Comparison of ENCODE assay signal across 14 cellular contexts in genomic region chr6:116512709-116513108, GRCh38. TPM values are rescaled to one million over a fixed set of nuclear protein-coding genes. Genes with fewer than 3 reads are reported as not detected.
DNase-seq lines count a peak whose midpoint lies in the region; FAIRE-seq and TF ChIP-seq lines count a peak whose summit lies in the region.
"Had no signal": no experiment of that assay in that cellular context is flagged by ENCODE, and none has a peak within 500 bp of the region (broad histone marks: within the 10 kb centered on the region; RNA-seq: fewer than 3 reads in every experiment).

No MANE protein-coding gene starts in this region.

- DNase-seq in HFFc6 (no peak), chondrocyte (ENCODE audit: low spot score) (no peak), kidney (no peak), anterior cingulate cortex (lab: John Stamatoyannopoulos, UW) (no peak), NCI-H2107 treated with DMSO at 0.1 percent for 48 hours (lab: John Stamatoyannopoulos, UW; ENCODE audit: unreplicated experiment) (no peak), H54 (ENCODE audit: insufficient read length, low spot score) (no peak), epidermal melanocyte (ENCODE audit: insufficient read length, low spot score) (no peak)
- DNase-seq: amniotic stem cell; CD4-positive, CD25-positive, alpha-beta regulatory T cell; GF-D8; natural killer cell; stimulated activated CD4-positive, alpha-beta T cell treated with anti-CD3 and anti-CD28 coated beads, Interleukin-12 subunit alpha, Interleukin-12 subunit beta, amount 100 ng/mL, for 4 hours had no signal

- no peaks in the 10 kb centered on the region; the same call in 1 of the 2 replicates for H3K27me3 Mint-ChIP-seq in HFFc6 (ENCODE audit: insufficient read depth)
- H3K27me3 Mint-ChIP-seq in chondrocyte (ENCODE audit: low read depth): no peaks in the 10 kb centered on the region
- H3K27me3 Mint-ChIP-seq: CD4-positive, CD25-positive, alpha-beta regulatory T cell had no signal

- peak overlapping the region in 1 of 2 donors; percentile 63 for H3K27ac ChIP-seq in kidney (ENCODE audit: low read depth in 2 of 2, low read length in 2 of 2)
- H3K27ac ChIP-seq in stomach smooth muscle (ENCODE audit: low read length): no peak overlapping the region
- H3K27ac ChIP-seq: RWPE1 had no signal

- TF ChIP-seq CTCF in HFFc6 (IDR thresholded peaks at IDR 0.05) (no peak), chondrocyte (IDR thresholded peaks at IDR 0.05) (no peak), kidney (IDR thresholded peaks at IDR 0.05; ENCODE audit: borderline replicate concordance, extremely low read depth, insufficient read depth) (no peak)

- H3K9me3 Mint-ChIP-seq in HFFc6 (no peaks in the 10 kb centered on the region), chondrocyte (ENCODE audit: low read depth) (peaks cover 15% of the 10 kb centered on the region)
- H3K9me3 Mint-ChIP-seq: natural killer cell had no signal

- peak overlapping the region; percentile 92 for H3K4me3 Mint-ChIP-seq in HFFc6
- H3K4me3 Mint-ChIP-seq in chondrocyte (ENCODE audit: unreplicated experiment): peak overlapping the region; percentile 87
- H3K4me3 Mint-ChIP-seq: CD4-positive, CD25-positive, alpha-beta regulatory T cell; natural killer cell had no signal

- H3K4me1 ChIP-seq in kidney (ENCODE audit: control insufficient read depth in 1 of 2, insufficient read depth in 1 of 2, low read depth in 1 of 2, low read length in 2 of 2): no peaks in the 10 kb centered on the region
- peaks cover 10% of the 10 kb centered on the region for H3K4me1 ChIP-seq in stomach smooth muscle (ENCODE audit: control insufficient read depth, insufficient read depth, low read length)

- H3K36me3 ChIP-seq in kidney (ENCODE audit: control insufficient read depth in 1 of 2, insufficient read depth in 2 of 2, low read length in 2 of 2) (no peaks in the 10 kb centered on the region), stomach smooth muscle (ENCODE audit: control insufficient read depth in 2 of 2, insufficient read depth in 2 of 2, low read length in 2 of 2) (peaks cover 0 to 7% of the 10 kb centered on the region in 2 donors)

- TF ChIP-seq POLR2A in H54 (IDR thresholded peaks at IDR 0.05; ENCODE audit: low read depth, low read length): no peak

- H3K27ac Mint-ChIP-seq in HFFc6 (peak overlapping the region; percentile 96), chondrocyte (ENCODE audit: unreplicated experiment) (peak overlapping the region; percentile 99)
- H3K27ac Mint-ChIP-seq: CD4-positive, CD25-positive, alpha-beta regulatory T cell; natural killer cell had no signal

- intact Hi-C loops in kidney (cut with DNase I): no loop called here

- H3K27me3 ChIP-seq in stomach smooth muscle (ENCODE audit: control insufficient read depth in 1 of 2, insufficient read depth in 2 of 2, low read length in 2 of 2): no peaks in the 10 kb centered on the region

- FAIRE-seq in kidney (lab: Jason Lieb, UNC) (no peak), H54 (lab: Jason Lieb, UNC) (no peak)

- H3K9ac ChIP-seq in kidney (ENCODE audit: low read length in 2 of 2): peak overlapping the region in 1 of 2 donors; percentile 2
- H3K9ac ChIP-seq in stomach smooth muscle (ENCODE audit: low read length in 2 of 2): peak overlapping the region in 1 of 2 donors; percentile 4

- H3K4me1 Mint-ChIP-seq in HFFc6 (ENCODE audit: low read depth) (peaks cover 48% of the 10 kb centered on the region), chondrocyte (ENCODE audit: low read depth) (peaks cover 35% of the 10 kb centered on the region)
- H3K4me1 Mint-ChIP-seq: CD4-positive, CD25-positive, alpha-beta regulatory T cell; natural killer cell had no signal

- H3K36me3 Mint-ChIP-seq in HFFc6 (ENCODE audit: low read depth): peaks cover 19% of the 10 kb centered on the region; the same call in 1 of the 2 replicates
- H3K36me3 Mint-ChIP-seq in chondrocyte (ENCODE audit: low read depth): peaks cover 11% of the 10 kb centered on the region
- H3K36me3 Mint-ChIP-seq: CD4-positive, CD25-positive, alpha-beta regulatory T cell; natural killer cell had no signal

- H3K4me3 ChIP-seq in kidney (ENCODE audit: low read length in 2 of 2): peak overlapping the region; percentile 45 to 56
- peak overlapping the region; percentile 67 to 77 for H3K4me3 ChIP-seq in stomach smooth muscle (ENCODE audit: low read length in 2 of 2)

- H3K9me3 ChIP-seq in kidney (ENCODE audit: control insufficient read depth in 1 of 2, low read length in 2 of 2) (no peaks in the 10 kb centered on the region), stomach smooth muscle (ENCODE audit: control insufficient read depth in 2 of 2, low read length in 2 of 2) (no peaks in the 10 kb centered on the region)

RNA-seq across cellular contexts. Expression of gene CALHM5, which starts 1.3 kb away (rescaled TPM):
- 1 to 10 TPM; 1.9 to 5.6 (median 4.5) TPM for total RNA-seq in HFFc6 (2021; fragmentation: NEBNext Ultra II Directional; extraction: Animal tissue kit (Norgen Biotek cat#: 25700))
- total RNA-seq in chondrocyte: 9.7 to 10.8 TPM (median 10.4 TPM) in 3 replicates
- total RNA-seq in kidney: 1.3 TPM
- polyA plus RNA-seq in kidney (ENCODE audit: insufficient read depth, low read depth, low replicate concordance): 2.1 TPM
- polyA plus RNA-seq: CD4-positive, CD25-positive, alpha-beta regulatory T cell had no signal

RNA-seq across cellular contexts. Expression of gene TRAPPC3L, which starts 32.8 kb away (rescaled TPM):
- under 1 TPM; 0.15 to 0.45 (median 0.32) TPM for total RNA-seq in HFFc6 (2021; fragmentation: NEBNext Ultra II Directional; extraction: Animal tissue kit (Norgen Biotek cat#: 25700))
- 0.19 TPM in 1 of 3 replicates, not detected in the others for total RNA-seq in chondrocyte
- not detected for total RNA-seq in kidney
- not detected for polyA plus RNA-seq in kidney (ENCODE audit: insufficient read depth, low read depth, low replicate concordance)
- polyA plus RNA-seq: CD4-positive, CD25-positive, alpha-beta regulatory T cell had no signal

RNA-seq across cellular contexts. Expression of gene CALHM4, which starts 40.8 kb away (rescaled TPM):
- total RNA-seq in HFFc6 (2021; fragmentation: NEBNext Ultra II Directional; extraction: Animal tissue kit (Norgen Biotek cat#: 25700)): under 1 TPM in 3 of 6 experiments, not detected in 3; 0.24 to 0.31 (median 0.27) TPM
- not detected in 3 replicates for total RNA-seq in chondrocyte
- not detected for total RNA-seq in kidney
- 0.60 TPM for polyA plus RNA-seq in kidney (ENCODE audit: insufficient read depth, low read depth, low replicate concordance)
- total RNA-seq: CD4-positive, CD25-positive, alpha-beta regulatory T cell; natural killer cell had no signal
- polyA plus RNA-seq: CD4-positive, CD25-positive, alpha-beta regulatory T cell had no signal

RNA-seq across cellular contexts. Expression of gene CALHM6, which starts 51.5 kb away (rescaled TPM):
- 1 to 10 TPM in 2 of 6 experiments, under 1 TPM in 2, not detected in 2; 0.31 to 2.1 (median 1.0) TPM for total RNA-seq in HFFc6 (2021; fragmentation: NEBNext Ultra II Directional; extraction: Animal tissue kit (Norgen Biotek cat#: 25700))
- total RNA-seq in chondrocyte (1.9 to 3.6 TPM (median 2.7 TPM) in 3 replicates), kidney (8.2 TPM)
- 2.4 TPM for polyA plus RNA-seq in kidney (ENCODE audit: insufficient read depth, low read depth, low replicate concordance)

RNA-seq across cellular contexts. Expression of gene RWDD1, which starts 58.6 kb away (rescaled TPM):
- total RNA-seq in HFFc6 (2021; fragmentation: NEBNext Ultra II Directional; extraction: Animal tissue kit (Norgen Biotek cat#: 25700)): 10 to 100 TPM; 77.9 to 90.4 (median 86.5) TPM
- 38.4 to 52.2 TPM (median 44.4 TPM) in 3 replicates for total RNA-seq in chondrocyte
- 39.3 TPM for total RNA-seq in kidney
- 84.1 TPM for polyA plus RNA-seq in kidney (ENCODE audit: insufficient read depth, low read depth, low replicate concordance)
